2 cellular contexts compared by ENCODE assay signal in genomic region chr12:62631531-62632520, GRCh38.
A peak's percentile ranks its signal among the peaks of the same experiment; 100 is the strongest.
TF ChIP-seq lines count a peak whose summit lies in the region.

No MANE protein-coding gene starts in this region.

TF ChIP-seq in WTC11, 78 proteins besides CTCF, POLR2A, EP300 and RAD21 (continued from another document and continues in another):
- TF ChIP-seq ZNF532 (CRISPR knock-in tag; IDR thresholded peaks at IDR 0.05; ENCODE audit: borderline replicate concordance) (no peak), ZNF671 (CRISPR knock-in tag; IDR thresholded peaks at IDR 0.05) (no peak), ETV6 (CRISPR knock-in tag; IDR thresholded peaks at IDR 0.05) (peak; percentile 57; the same call in 1 of the 2 replicates), USF2 (CRISPR knock-in tag; IDR thresholded peaks at IDR 0.05) (0 out of 2 replicates have a peak, but pooled peaks have one; percentile 5), NR3C1 (CRISPR knock-in tag; conservative IDR thresholded peaks at IDR 0.05; ENCODE audit: low read depth) (0 out of 2 replicates have a peak, but pooled peaks have one; percentile 41), PRDM15 (CRISPR knock-in tag; IDR thresholded peaks at IDR 0.05) (peak; percentile 31; the same call in 1 of the 2 replicates), RORB (CRISPR knock-in tag; IDR thresholded peaks at IDR 0.05) (no peak), NFYB (CRISPR knock-in tag; conservative IDR thresholded peaks at IDR 0.05; ENCODE audit: low read depth) (no peak), PRRX2 (CRISPR knock-in tag; IDR thresholded peaks at IDR 0.05) (no peak), ZNF281 (CRISPR knock-in tag; IDR thresholded peaks at IDR 0.05) (0 out of 2 replicates have a peak, but pooled peaks have one; percentile 17), ZNF423 (CRISPR knock-in tag; IDR thresholded peaks at IDR 0.05) (peak; percentile 59), FOXK1 (CRISPR knock-in tag; IDR thresholded peaks at IDR 0.05) (0 out of 2 replicates have a peak, but pooled peaks have one; percentile 23), CREB1 (CRISPR knock-in tag; IDR thresholded peaks at IDR 0.05) (no peak), KAT7 (CRISPR knock-in tag; IDR thresholded peaks at IDR 0.05; ENCODE audit: borderline replicate concordance) (0 out of 2 replicates have a peak, but pooled peaks have one; percentile 8)

TF ChIP-seq in HepG2, 621 proteins besides CTCF, POLR2A, EP300 and RAD21 (continued from another document and continues in another):
- TF ChIP-seq ZNF770 (CRISPR knock-in tag; IDR thresholded peaks at IDR 0.05) = 0 out of 2 replicates have a peak, but pooled peaks have one; percentile 19
- TF ChIP-seq GATAD2A (CRISPR knock-in tag; IDR thresholded peaks at IDR 0.05) = peak; percentile 37; the same call in 1 of the 2 replicates
- TF ChIP-seq PBX2 (CRISPR knock-in tag; IDR thresholded peaks at IDR 0.05) = no peak
- peak; percentile 83 for TF ChIP-seq HIVEP1 (CRISPR knock-in tag; IDR thresholded peaks at IDR 0.05)
- TF ChIP-seq MXD3 (CRISPR knock-in tag; IDR thresholded peaks at IDR 0.05) = peak; percentile 51; the same call in 1 of the 2 replicates
- peak; percentile 82 for TF ChIP-seq ZNF547 (CRISPR knock-in tag; IDR thresholded peaks at IDR 0.05)
- TF ChIP-seq ZFY (CRISPR knock-in tag; IDR thresholded peaks at IDR 0.05) = peak; percentile 53
- no peak for TF ChIP-seq HDAC6 (IDR thresholded peaks at IDR 0.05; ENCODE audit: low read depth, low read length)
- no peak for TF ChIP-seq ZNF383 (CRISPR knock-in tag; IDR thresholded peaks at IDR 0.05; ENCODE audit: borderline replicate concordance)
- TF ChIP-seq HOXA5 (CRISPR knock-in tag; IDR thresholded peaks at IDR 0.05) = no peak
- TF ChIP-seq RBM22 (optimal IDR thresholded peaks at IDR 0.05; ENCODE audit: low read length) = no peak
- TF ChIP-seq TCF7 (IDR thresholded peaks at IDR 0.05; ENCODE audit: low read depth) = no peak
- no peak for TF ChIP-seq STAT5B (CRISPR knock-in tag; IDR thresholded peaks at IDR 0.05)
- peak; percentile 21; the same call in 1 of the 2 replicates for TF ChIP-seq GZF1 (CRISPR knock-in tag; IDR thresholded peaks at IDR 0.05)
- TF ChIP-seq SNAPC4 (CRISPR knock-in tag; IDR thresholded peaks at IDR 0.05) = peak; percentile 35; the same call in 1 of the 2 replicates
- no peak for TF ChIP-seq TARDBP (CRISPR knock-in tag; IDR thresholded peaks at IDR 0.05)
- TF ChIP-seq ZNF546 (CRISPR knock-in tag; conservative IDR thresholded peaks at IDR 0.05) = no peak
- peak; percentile 18; the same call in 1 of the 2 replicates for TF ChIP-seq SAP130 (CRISPR knock-in tag; IDR thresholded peaks at IDR 0.05; ENCODE audit: low read depth)
- TF ChIP-seq PITX1 (CRISPR knock-in tag; IDR thresholded peaks at IDR 0.05) = peak; percentile 8; the same call in 1 of the 2 replicates
- no peak for TF ChIP-seq NFAT5 (CRISPR knock-in tag; IDR thresholded peaks at IDR 0.05)
- no peak for TF ChIP-seq ZBTB1 (CRISPR knock-in tag; IDR thresholded peaks at IDR 0.05; ENCODE audit: borderline replicate concordance)
- TF ChIP-seq MYPOP (CRISPR knock-in tag; IDR thresholded peaks at IDR 0.05) = no peak
- TF ChIP-seq NKX3-1 (CRISPR knock-in tag; IDR thresholded peaks at IDR 0.05) = no peak
- TF ChIP-seq ZNF205 (CRISPR knock-in tag; IDR thresholded peaks at IDR 0.05) = no peak
- no peak for TF ChIP-seq ZNF30 (CRISPR knock-in tag; IDR thresholded peaks at IDR 0.05)
- TF ChIP-seq ZNF142 (CRISPR knock-in tag; IDR thresholded peaks at IDR 0.05) = 0 out of 2 replicates have a peak, but pooled peaks have one; percentile 57
- TF ChIP-seq ZNF34 (CRISPR knock-in tag; IDR thresholded peaks at IDR 0.05; ENCODE audit: borderline replicate concordance) = no peak
- no peak for TF ChIP-seq KDM1A (CRISPR knock-in tag; IDR thresholded peaks at IDR 0.05)
- TF ChIP-seq ZNF879 (CRISPR knock-in tag; IDR thresholded peaks at IDR 0.05) = no peak
- no peak for TF ChIP-seq RAD51 (IDR thresholded peaks at IDR 0.05; ENCODE audit: borderline replicate concordance)
